ENCODE assay signal across 9 cellular contexts in genomic region chr11:5891216-5891800, GRCh38. TPM values are rescaled to one million over a fixed set of nuclear protein-coding genes. Genes with fewer than 3 reads are reported as not detected.
DNase-seq lines count a peak whose midpoint lies in the region; ATAC-seq and TF ChIP-seq lines count a peak whose summit lies in the region.
"Had no signal": no experiment of that assay in that cellular context is flagged by ENCODE, and none has a peak within 500 bp of the region (broad histone marks: within the 10 kb centered on the region; RNA-seq: fewer than 3 reads in every experiment).

No MANE protein-coding gene starts in this region.

- in situ Hi-C loops in astrocyte of the cerebellum (cut with HindIII; ENCODE audit: low sequenced_read_pairs): no loop called here

- TF ChIP-seq CTCF in astrocyte of the cerebellum (IDR thresholded peaks at IDR 0.05; ENCODE audit: low read depth, low read length, missing control alignments): peak; percentile 31

- ATAC-seq in HG03432 (IDR thresholded peaks at IDR 0.05; ENCODE audit: unreplicated experiment): no peak

- no peak overlapping the region for H3K4me3 ChIP-seq in astrocyte of the cerebellum (ENCODE audit: low read depth, low read length)

- DNase-seq in DMS79 treated with DMSO at 0.1 percent for 48 hours (lab: John Stamatoyannopoulos, UW): peak; percentile 2
- DNase-seq in LHCN-M2 (ENCODE audit: low read depth): peak; percentile 6
- no peak for DNase-seq in astrocyte of the cerebellum (ENCODE audit: low read depth)
- peak; percentile 4 for DNase-seq in medulla oblongata (ENCODE audit: extremely low spot score)
- no peak for DNase-seq in amniotic stem cell (lab: John Stamatoyannopoulos, UW)
- no peak for DNase-seq in islet precursor cell
- no peak for DNase-seq in C1 segment of cervical spinal cord (lab: John Stamatoyannopoulos, UW)
- DNase-seq: stimulated activated CD4-positive, alpha-beta T cell treated with anti-CD3 and anti-CD28 coated beads, Interleukin-15, amount 100 ng/mL, for 24 hours had no signal

RNA-seq across cellular contexts. Expression of gene OR52E5, which starts 1.7 kb away (rescaled TPM):
- not detected in 2 replicates for total RNA-seq in LHCN-M2 (2014; rRNA removed)
- not detected for polyA plus RNA-seq in LHCN-M2 (2012)

RNA-seq across cellular contexts. Expression of gene OR52E4, which starts 10.9 kb away (rescaled TPM):
- total RNA-seq in LHCN-M2 (2014; rRNA removed): not detected in 2 replicates
- not detected for polyA plus RNA-seq in LHCN-M2 (2012)

RNA-seq across cellular contexts. Expression of gene OR52E8, which starts 33.8 kb away (rescaled TPM):
- not detected in 2 replicates for total RNA-seq in LHCN-M2 (2014; rRNA removed)
- not detected for polyA plus RNA-seq in LHCN-M2 (2012)

RNA-seq across cellular contexts. Expression of gene OR52E6, which starts 49.6 kb away (rescaled TPM):
- total RNA-seq in LHCN-M2 (2014; rRNA removed): not detected in 2 replicates
- not detected for polyA plus RNA-seq in LHCN-M2 (2012)

RNA-seq across cellular contexts. Expression of gene OR56A3, which starts 50.7 kb away (rescaled TPM):
- total RNA-seq in LHCN-M2 (2014; rRNA removed): not detected in 2 replicates
- not detected for polyA plus RNA-seq in LHCN-M2 (2012)

Comparison
In these comparisons a context has a peak if more than half of its experiments do, and no peak if none do; other contexts are left out.
1. DNase-seq: peak in DMS79 treated with DMSO at 0.1 percent for 48 hours (single experiment), LHCN-M2 (single experiment) and medulla oblongata (single experiment); none in astrocyte of the cerebellum (single experiment), amniotic stem cell (single experiment), islet precursor cell (single experiment) and C1 segment of cervical spinal cord (0 of 14).